8 cellular contexts compared by ENCODE assay signal in the genomic region with DNA sequence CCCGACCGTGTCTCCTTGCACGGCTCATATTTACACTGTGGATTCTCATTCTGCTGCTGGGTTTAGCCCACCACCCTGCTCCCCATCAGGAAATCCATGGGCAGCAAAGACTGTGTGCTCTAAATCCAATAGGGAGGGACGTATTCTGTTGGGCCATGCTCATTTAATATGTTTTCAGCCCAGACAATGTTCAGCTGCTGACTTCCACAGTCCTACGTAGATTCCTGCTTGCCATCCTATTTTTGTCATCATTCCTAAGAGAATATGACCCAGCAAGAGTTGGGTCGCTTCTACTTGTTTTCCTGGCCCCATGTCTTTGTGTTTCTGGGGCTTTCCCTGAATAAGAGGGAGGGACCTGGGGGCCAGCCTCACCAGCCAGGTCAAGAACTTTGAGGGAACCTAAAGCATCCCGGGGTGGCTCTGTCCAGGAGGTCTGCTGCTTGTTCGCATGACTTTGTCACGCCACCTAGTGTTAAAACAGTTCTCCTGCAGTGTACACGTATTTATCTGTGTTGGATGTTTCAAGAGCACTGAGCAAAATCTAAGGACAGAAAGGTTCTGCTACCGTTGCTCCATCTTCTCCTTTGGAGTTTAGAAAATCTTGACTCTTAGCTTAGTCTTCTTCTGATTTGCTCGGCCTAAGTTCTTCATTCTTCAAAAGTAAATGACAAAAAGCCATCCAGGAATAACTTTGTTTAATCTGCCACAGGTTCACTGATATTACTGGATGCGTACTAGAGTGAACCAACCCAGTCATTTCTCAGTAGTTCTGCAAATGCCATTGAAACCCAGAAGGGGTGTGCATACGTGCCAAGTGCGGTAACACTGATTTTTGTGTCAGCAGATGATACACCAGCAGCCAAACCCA.
A peak's percentile ranks its signal among the peaks of the same experiment; 100 is the strongest.
DNase-seq lines count a peak whose midpoint lies in the region; ATAC-seq, FAIRE-seq and TF ChIP-seq lines count a peak whose summit lies in the region.

No MANE protein-coding gene starts in this region.

- peak; percentile 77 for ATAC-seq in activated CD4-positive, alpha-beta T cell treated with anti-CD3 and anti-CD28 coated beads for 36 hours
- ATAC-seq in right lobe of liver, result peak; percentile 63 to 72 (median 68)

- H3K9me3 ChIP-seq in right lobe of liver (no peaks in the 10 kb centered on the region), tibial nerve (no peaks in the 10 kb centered on the region)

- TF ChIP-seq EP300 in tibial nerve (IDR thresholded peaks at IDR 0.05), result no peak

- TF ChIP-seq POLR2A in right lobe of liver (IDR thresholded peaks at IDR 0.05) (no peak), tibial nerve (IDR thresholded peaks at IDR 0.05) (no peak)

- H3K4me3 ChIP-seq in choroid plexus epithelial cell (ENCODE audit: low read depth, low read length) (no peak overlapping the region), right lobe of liver (no peak overlapping the region), tibial nerve (no peak overlapping the region)

- H3K27ac ChIP-seq in right lobe of liver (peak overlapping the region in 1 of 3 donors; percentile 17), tibial nerve (peak overlapping the region in 1 of 4 donors; percentile 58)

- in situ Hi-C loops in SK-MEL-5 (cut with HindIII; ENCODE audit: low pct_unique_long_range_greater_than_20kb, low sequenced_read_pairs), result no loop called here

- no peaks in the 10 kb centered on the region for H3K9me3 Mint-ChIP-seq in activated CD4-positive, alpha-beta T cell treated with anti-CD3 and anti-CD28 coated beads for 36 hours (ENCODE audit: low read depth)

- H3K4me3 Mint-ChIP-seq in activated CD4-positive, alpha-beta T cell treated with anti-CD3 and anti-CD28 coated beads for 36 hours, result no peak overlapping the region

- CTCF ChIA-PET in activated CD4-positive, alpha-beta T cell treated with anti-CD3 and anti-CD28 coated beads for 36 hours (lab: Charles Lee), result interaction anchor here (0.8 to 1.4 kb wide), 6 partner anchors 9 to 199 kb away, joined by 3 to 5 read pairs (median 3); no protein-coding TSS in a partner anchor

- peak; percentile 94 for FAIRE-seq in HTR-8/SVneo (lab: Jason Lieb, UNC)

- no peaks in the 10 kb centered on the region for H3K4me1 Mint-ChIP-seq in activated CD4-positive, alpha-beta T cell treated with anti-CD3 and anti-CD28 coated beads for 36 hours

- H3K27me3 Mint-ChIP-seq in activated CD4-positive, alpha-beta T cell treated with anti-CD3 and anti-CD28 coated beads for 36 hours, result peaks cover 11% of the 10 kb centered on the region

- no peaks in the 10 kb centered on the region for H3K27me3 ChIP-seq in right lobe of liver
- no peaks in the 10 kb centered on the region for H3K27me3 ChIP-seq in tibial nerve

- WGBS in right lobe of liver (ENCODE audit: insufficient coverage, low coverage, low lambda C conversion rate, missing lambda C conversion rate), result 39% methylated on average over 15 of the region's 15 CpGs
- whole genome bisulfite sequencing in tibial nerve, 2 donors, result 45 to 49% methylated on average over 15 of the region's 15 CpGs

- no peaks in the 10 kb centered on the region for H3K36me3 ChIP-seq in right lobe of liver
- H3K36me3 ChIP-seq in tibial nerve, result no peaks in the 10 kb centered on the region

- DNase-seq in activated CD4-positive, alpha-beta T cell treated with anti-CD3 and anti-CD28 coated beads for 36 hours, result peak; percentile 49
- no peak for DNase-seq in activated CD4-positive, alpha-beta T cell treated with anti-CD3 and anti-CD28 coated beads for 1 hour
- DNase-seq in HTR-8/SVneo (ENCODE audit: insufficient read length, low spot score) (peak; percentile 82), SK-MEL-5 (ENCODE audit: low read depth, low spot score) (peak; percentile 75), choroid plexus epithelial cell (ENCODE audit: low read depth) (peak; percentile 86), right lobe of liver (peak in 1 of 3 donors; percentile 54), tibial nerve (ENCODE audit: low spot score in 2 of 2) (peak in 1 of 2 donors; percentile 73), cerebellum (ENCODE audit: low spot score) (no peak)

- no peaks in the 10 kb centered on the region for H3K36me3 Mint-ChIP-seq in activated CD4-positive, alpha-beta T cell treated with anti-CD3 and anti-CD28 coated beads for 36 hours (ENCODE audit: low read depth)

- POLR2A ChIA-PET in activated CD4-positive, alpha-beta T cell treated with anti-CD3 and anti-CD28 coated beads for 36 hours (lab: Charles Lee), result no interaction called here

- intact Hi-C loops in activated CD4-positive, alpha-beta T cell treated with anti-CD3 and anti-CD28 coated beads for 36 hours (cut with DNase I, micrococcal nuclease), result loop anchor here (1.0 to 10.0 kb wide), 5 partner anchors 155 to 282 kb away; no protein-coding TSS in a partner anchor
- intact Hi-C loops in right lobe of liver (cut with DNase I), result no loop called here

- H3K4me1 ChIP-seq in right lobe of liver (peaks cover 0 to 21% (median 10%) of the 10 kb centered on the region in 4 donors), tibial nerve (peaks cover 0 to 22% (median 0%) of the 10 kb centered on the region in 4 donors)

- TF ChIP-seq CTCF in choroid plexus epithelial cell (conservative IDR thresholded peaks at IDR 0.05; ENCODE audit: low read depth, low read length) (peak; percentile 89), right lobe of liver (IDR thresholded peaks at IDR 0.05) (peak; percentile 74 to 81 (median 80)), tibial nerve (IDR thresholded peaks at IDR 0.05) (peak; percentile 55 to 79 (median 64))

- H3K27ac Mint-ChIP-seq in activated CD4-positive, alpha-beta T cell treated with anti-CD3 and anti-CD28 coated beads for 36 hours, result no peak overlapping the region

Comparison
In these comparisons a context has a peak if more than half of its experiments do, and no peak if none do; other contexts are left out.
1. DNase-seq: peak in activated CD4-positive, alpha-beta T cell treated with anti-CD3 and anti-CD28 coated beads for 36 hours (single experiment), HTR-8/SVneo (single experiment), SK-MEL-5 (single experiment) and choroid plexus epithelial cell (single experiment); none in activated CD4-positive, alpha-beta T cell treated with anti-CD3 and anti-CD28 coated beads for 1 hour (single experiment) and cerebellum (single experiment).
2. intact Hi-C loops: an anchor here in activated CD4-positive, alpha-beta T cell treated with anti-CD3 and anti-CD28 coated beads for 36 hours (1.0 to 10.0 kb wide); none called in right lobe of liver.
3. Peak in every context shown above with its lines, with median percentiles within 50 percentile points of each other: CTCF ChIP-seq.